1 cellular context compared by ENCODE assay signal in genomic region chr7:139889186-139889871, GRCh38.
TF ChIP-seq lines count a peak whose summit lies in the region.

No MANE protein-coding gene starts in this region.

TF ChIP-seq in SK-N-SH, 30 proteins besides CTCF, POLR2A, EP300 and RAD21 (continued from another document):
- TF ChIP-seq PBX3 (IDR thresholded peaks at IDR 0.05) (0 out of 2 replicates have a peak, but pooled peaks have one; percentile 10), USF2 (IDR thresholded peaks at IDR 0.05; ENCODE audit: borderline replicate concordance, low read depth, low read length) (no peak), NRF1 (IDR thresholded peaks at IDR 0.05; ENCODE audit: low read depth, low read length) (no peak), FOSL2 (IDR thresholded peaks at IDR 0.05; ENCODE audit: borderline replicate concordance, low read depth) (peak; percentile 44; the same call in 1 of the 2 replicates), ELF1 (IDR thresholded peaks at IDR 0.05) (no peak), POLR2AphosphoS5 (IDR thresholded peaks at IDR 0.05; ENCODE audit: low read depth, low read length) (no peak)
